Comparison of ENCODE assay signal across 5 cellular contexts in the genomic region with DNA sequence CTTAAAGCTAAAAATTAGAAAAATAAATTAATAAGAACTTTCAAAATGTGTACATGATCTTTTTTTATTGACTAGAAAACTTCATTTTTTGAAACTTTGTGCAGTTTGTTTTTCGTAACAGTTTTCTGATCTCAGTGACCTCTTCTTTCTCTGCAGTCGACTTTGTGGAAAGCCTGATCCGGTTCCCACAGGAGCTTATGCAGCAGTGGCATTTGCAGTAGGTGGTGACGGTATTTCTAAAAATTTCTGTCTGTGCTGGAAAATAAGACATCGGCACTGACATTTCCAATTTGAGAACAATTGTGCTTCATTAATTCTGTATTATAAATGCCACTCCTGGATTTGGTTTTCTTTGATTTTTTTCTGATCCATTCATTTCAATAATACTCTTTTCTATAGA.
"Had no signal": no experiment of that assay in that cellular context is flagged by ENCODE, and none has a peak within 500 bp of the region (broad histone marks: within the 10 kb centered on the region; RNA-seq: fewer than 3 reads in every experiment).

No MANE protein-coding gene starts in this region.

- H3K4me3 ChIP-seq: GM23338, K562 had no signal

- H3K4me3 Mint-ChIP-seq: GM23338, H9 had no signal

- H3K9me3 Mint-ChIP-seq: GM23338, H9 had no signal

- DNase-seq: H9, HCEC 1CT, IMR-90 had no signal

- H3K27ac Mint-ChIP-seq: GM23338, H9 had no signal

- ATAC-seq: GM23338, K562 had no signal

- H2AFZ ChIP-seq: GM23338 had no signal

- H3K4me2 ChIP-seq: GM23338 had no signal
